Comparison of ENCODE assay signal across 3 cellular contexts in genomic region chr9:16828335-16829281, GRCh38.
TF ChIP-seq lines count a peak whose summit lies in the region.

No MANE protein-coding gene starts in this region.

TF ChIP-seq in IMR-90, 13 proteins besides CTCF, POLR2A, EP300 and RAD21:
- no peak for TF ChIP-seq USF2 (IDR thresholded peaks at IDR 0.05; ENCODE audit: low read depth, low read length)
- TF ChIP-seq SMC3 (IDR thresholded peaks at IDR 0.05; ENCODE audit: low read depth, low read length) = no peak
- no peak for TF ChIP-seq MXI1 (IDR thresholded peaks at IDR 0.05; ENCODE audit: borderline replicate concordance, low read depth, low read length)
- no peak for TF ChIP-seq BHLHE40 (IDR thresholded peaks at IDR 0.05; ENCODE audit: low read depth, low read length)
- no peak for TF ChIP-seq MAFK (IDR thresholded peaks at IDR 0.05; ENCODE audit: low read depth, low read length)
- no peak for TF ChIP-seq FOS (IDR thresholded peaks at IDR 0.05; ENCODE audit: low read depth, low read length)
- TF ChIP-seq CHD1 (IDR thresholded peaks at IDR 0.05; ENCODE audit: low read depth, low read length) = no peak
- TF ChIP-seq MAZ (IDR thresholded peaks at IDR 0.05; ENCODE audit: borderline replicate concordance, low read depth, low read length) = no peak
- TF ChIP-seq ELK1 (IDR thresholded peaks at IDR 0.05; ENCODE audit: borderline replicate concordance, low read depth, low read length) = no peak
- no peak for TF ChIP-seq CEBPB (IDR thresholded peaks at IDR 0.05; ENCODE audit: low read depth, low read length)
- no peak for TF ChIP-seq RCOR1 (IDR thresholded peaks at IDR 0.05; ENCODE audit: insufficient replicate concordance, low read length)
- TF ChIP-seq RFX5 (IDR thresholded peaks at IDR 0.05; ENCODE audit: low read depth, low read length) = no peak
- no peak for TF ChIP-seq NFE2L2 (IDR thresholded peaks at IDR 0.05; ENCODE audit: low read depth, low read length)

TF ChIP-seq in H1, 55 proteins besides CTCF, POLR2A, EP300 and RAD21:
- TF ChIP-seq RBBP5 (IDR thresholded peaks at IDR 0.05; ENCODE audit: borderline replicate concordance, low read depth, low read length) = 0 out of 2 replicates have a peak, but pooled peaks have one; percentile 52
- TF ChIP-seq TAF7 (optimal IDR thresholded peaks at IDR 0.05; ENCODE audit: borderline replicate concordance, low read depth, low read length) = no peak
- no peak for TF ChIP-seq KDM1A (IDR thresholded peaks at IDR 0.05; ENCODE audit: borderline replicate concordance, low read length)
- no peak for TF ChIP-seq SP1 (IDR thresholded peaks at IDR 0.05; ENCODE audit: low read depth, low read length)
- TF ChIP-seq MAX (IDR thresholded peaks at IDR 0.05) = 0 out of 2 replicates have a peak, but pooled peaks have one; percentile 18
- peak; percentile 33 for TF ChIP-seq ASH2L (IDR thresholded peaks at IDR 0.05; ENCODE audit: low read length)
- TF ChIP-seq GTF2F1 (IDR thresholded peaks at IDR 0.05; ENCODE audit: borderline replicate concordance, low read depth, low read length) = no peak

TF ChIP-seq in liver, 16 proteins besides CTCF, POLR2A, EP300 and RAD21:
- TF ChIP-seq NR2F2 (IDR thresholded peaks at IDR 0.05) (peak; percentile 58), GABPA (IDR thresholded peaks at IDR 0.05 in 1 of 2, conservative IDR thresholded peaks at IDR 0.05 in 1 of 2) (no peak), FOXA2 (IDR thresholded peaks at IDR 0.05) (no peak), REST (IDR thresholded peaks at IDR 0.05) (no peak)
